Comparison of ENCODE assay signal across 11 cellular contexts in the genomic region with DNA sequence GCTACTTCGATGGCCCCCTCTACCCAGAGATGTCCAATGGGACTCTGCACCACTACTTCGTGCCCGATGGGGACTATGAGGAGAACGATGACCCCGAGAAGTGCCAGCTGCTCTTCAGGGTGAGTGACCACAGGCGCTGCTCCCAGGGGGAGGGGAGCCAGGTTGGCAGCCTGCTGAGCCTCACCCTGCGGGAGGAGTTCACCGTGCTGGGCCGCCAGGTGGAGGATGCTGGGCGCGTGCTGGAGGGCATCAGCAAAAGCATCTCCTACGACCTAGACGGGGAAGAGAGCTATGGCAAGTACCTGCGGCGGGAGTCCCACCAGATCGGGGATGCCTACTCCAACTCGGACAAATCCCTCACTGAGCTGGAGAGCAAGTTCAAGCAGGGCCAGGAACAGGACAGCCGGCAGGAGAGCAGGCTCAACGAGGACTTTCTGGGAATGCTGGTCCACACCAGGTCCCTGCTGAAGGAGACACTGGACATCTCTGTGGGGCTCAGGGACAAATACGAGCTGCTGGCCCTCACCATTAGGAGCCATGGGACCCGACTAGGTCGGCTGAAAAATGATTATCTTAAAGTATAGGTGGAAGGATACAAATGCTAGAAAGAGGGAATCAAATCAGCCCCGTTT. TPM values are rescaled to one million over a fixed set of nuclear protein-coding genes. Genes with fewer than 3 reads are reported as not detected.
DNase-seq lines count a peak whose midpoint lies in the region; ATAC-seq, FAIRE-seq and TF ChIP-seq lines count a peak whose summit lies in the region.
"Had no signal": no experiment of that assay in that cellular context is flagged by ENCODE, and none has a peak within 500 bp of the region (broad histone marks: within the 10 kb centered on the region; RNA-seq: fewer than 3 reads in every experiment).

No MANE protein-coding gene starts in this region.

- DNase-seq in NCI-H146 (lab: John Stamatoyannopoulos, UW) (peak; percentile 13), NCI-H146 treated with DMSO at 0.1 percent for 48 hours (lab: John Stamatoyannopoulos, UW; ENCODE audit: unreplicated experiment) (no peak), fibroblast of villous mesenchyme (ENCODE audit: low read depth) (no peak), upper lobe of left lung (peak in 1 of 2 donors; percentile 41), D721Med (ENCODE audit: insufficient read length, low spot score) (no peak), ureter (ENCODE audit: low spot score) (no peak)

- no peak for TF ChIP-seq EP300 in upper lobe of left lung (IDR thresholded peaks at IDR 0.05)

- H3K27me3 ChIP-seq in mucosa of stomach (ENCODE audit: control insufficient read depth, insufficient read depth, low read length) (no peaks in the 10 kb centered on the region), upper lobe of left lung (no peaks in the 10 kb centered on the region)

- WGBS in upper lobe of left lung, 2 donors: 56 to 58% methylated on average over 17 to 23 of the region's 23 CpGs

- ATAC-seq in upper lobe of left lung (ENCODE audit: low FRiP score in 2 of 2) (peak; percentile 13 to 25), HG02938 (IDR thresholded peaks at IDR 0.05; ENCODE audit: unreplicated experiment) (no peak)
- ATAC-seq: activated CD4-positive, CD25-positive, alpha-beta regulatory T cell treated with anti-CD3 and anti-CD28 coated beads, Interleukin-2, amount 50 U/mL, for 24 hours had no signal

- H3K36me3 ChIP-seq in mucosa of stomach (ENCODE audit: control insufficient read depth, insufficient read depth, low read length) (no peaks in the 10 kb centered on the region), upper lobe of left lung (no peaks in the 10 kb centered on the region)

- H3K27ac ChIP-seq in upper lobe of left lung: peak overlapping the region; percentile 37 to 81 (median 52)

- H3K4me1 ChIP-seq in mucosa of stomach (ENCODE audit: control insufficient read depth, insufficient read depth, low read length) (no peaks in the 10 kb centered on the region), upper lobe of left lung (no peaks in the 10 kb centered on the region)

- TF ChIP-seq CTCF in fibroblast of villous mesenchyme (IDR thresholded peaks at IDR 0.05; ENCODE audit: insufficient read depth, low read depth, low read length) (peak; percentile 18), upper lobe of left lung (IDR thresholded peaks at IDR 0.05) (no peak), D721Med (IDR thresholded peaks at IDR 0.05; ENCODE audit: insufficient read depth, missing control alignments) (no peak)

- peak overlapping the region; percentile 59 for H3K9ac ChIP-seq in mucosa of stomach (ENCODE audit: low read length)

- TF ChIP-seq POLR2A in upper lobe of left lung (IDR thresholded peaks at IDR 0.05): no peak

- peak overlapping the region; percentile 93 for H3K4me3 ChIP-seq in fibroblast of villous mesenchyme (ENCODE audit: low read depth, low read length)
- H3K4me3 ChIP-seq in mucosa of stomach (ENCODE audit: low read length): no peak overlapping the region
- H3K4me3 ChIP-seq in upper lobe of left lung: peak overlapping the region; percentile 19 to 48 (median 42)

- no peak for FAIRE-seq in D721Med (lab: Jason Lieb, UNC)

- no peaks in the 10 kb centered on the region for H3K9me3 ChIP-seq in mucosa of stomach (ENCODE audit: control insufficient read depth, low read length)
- no peaks in the 10 kb centered on the region for H3K9me3 ChIP-seq in upper lobe of left lung

RNA-seq across cellular contexts. Expression of a gene that starts 0.8 kb away (rescaled TPM):
- total RNA-seq in fibroblast of villous mesenchyme: 25.9 and 26.4 TPM in 2 replicates
- total RNA-seq in upper lobe of left lung: 10 to 100 TPM; 14.7 to 40.0 (median 25.0) TPM
- 6.1 TPM for total RNA-seq in ureter
- total RNA-seq: A172 had no signal

RNA-seq across cellular contexts. Expression of a gene that starts 45.9 kb away (rescaled TPM):
- total RNA-seq in fibroblast of villous mesenchyme: not detected in 2 replicates
- total RNA-seq in upper lobe of left lung: under 1 TPM in 2 of 6 donors, not detected in 4; 0.51 to 0.79 TPM
- total RNA-seq in ureter: 0.73 TPM
- total RNA-seq: A172, mononuclear cell had no signal
